Comparison of ENCODE assay signal across 8 cellular contexts in genomic region chr10:72325222-72326175, GRCh38. TPM values are rescaled to one million over a fixed set of nuclear protein-coding genes. Genes with fewer than 3 reads are reported as not detected.
DNase-seq lines count a peak whose midpoint lies in the region; ATAC-seq and TF ChIP-seq lines count a peak whose summit lies in the region.
"Not testable (repeated sequence)": the region's sequence is repeated elsewhere in the genome, so short reads cannot be mapped to it uniquely, and the experiment has no call there.

No MANE protein-coding gene starts in this region.

- H3K9me3 ChIP-seq in heart right ventricle; mucosa of rectum (ENCODE audit: control insufficient read depth in 2 of 2, low read length in 2 of 2); sigmoid colon: not testable (repeated sequence)

- not testable (repeated sequence) for TF ChIP-seq EP300 in sigmoid colon (IDR thresholded peaks at IDR 0.05)

- H3K27me3 Mint-ChIP-seq in activated CD8-positive, alpha-beta T cell treated with anti-CD3 and anti-CD28 coated beads, Interleukin-2, amount 10 ng/mL, durations not matched to agents 7 days and 5 days (ENCODE audit: low read depth): not testable (repeated sequence)

- not testable (repeated sequence) for H3K4me3 Mint-ChIP-seq in activated CD8-positive, alpha-beta T cell treated with anti-CD3 and anti-CD28 coated beads, Interleukin-2, amount 10 ng/mL, durations not matched to agents 7 days and 5 days

- not testable (repeated sequence) for ATAC-seq in activated CD8-positive, alpha-beta T cell treated with anti-CD3 and anti-CD28 coated beads, Interleukin-2, amount 10 ng/mL, durations not matched to agents 7 days and 5 days
- peak; percentile 38 to 74 (median 66) for ATAC-seq in heart right ventricle

- WGBS in heart right ventricle, 2 donors: 53 to 54% methylated on average over 50 of the region's 50 CpGs
- WGBS in sigmoid colon, 2 donors: 85 to 86% methylated on average over 50 of the region's 50 CpGs

- H3K36me3 ChIP-seq in ACC112 (ENCODE audit: insufficient read depth, low read length); heart right ventricle; mucosa of rectum (ENCODE audit: control insufficient read depth in 2 of 2, insufficient read depth in 2 of 2, low read length in 2 of 2); sigmoid colon: not testable (repeated sequence)

- TF ChIP-seq CTCF in heart right ventricle (IDR thresholded peaks at IDR 0.05); sigmoid colon (IDR thresholded peaks at IDR 0.05): not testable (repeated sequence)

- peaks cover 85% of the 10 kb centered on the region for H3K4me1 Mint-ChIP-seq in activated CD8-positive, alpha-beta T cell treated with anti-CD3 and anti-CD28 coated beads, Interleukin-2, amount 10 ng/mL, durations not matched to agents 7 days and 5 days (ENCODE audit: low read depth)

- intact Hi-C loops in heart right ventricle (cut with DNase I): loop anchor here in 6 of 10 donors (2.0 to 10.0 kb wide), 9 partner anchors 48 to 198 kb away; partner anchors contain the start of genes DDIT4 (in 2 of the 6), ANAPC16 (in 1 of the 6) and ASCC1 (in 1 of the 6)
- intact Hi-C loops in sigmoid colon (cut with DNase I): not testable (repeated sequence)

- H3K36me3 Mint-ChIP-seq in activated CD8-positive, alpha-beta T cell treated with anti-CD3 and anti-CD28 coated beads, Interleukin-2, amount 10 ng/mL, durations not matched to agents 7 days and 5 days (ENCODE audit: low read depth): peaks cover 20% of the 10 kb centered on the region

- not testable (repeated sequence) for TF ChIP-seq POLR2A in sigmoid colon (IDR thresholded peaks at IDR 0.05)

- H3K9ac ChIP-seq in mucosa of rectum (ENCODE audit: low read depth in 1 of 2, low read length in 2 of 2): peak overlapping the region in 1 of 2 donors; percentile 16

- not testable (repeated sequence) for H3K9me3 Mint-ChIP-seq in activated CD8-positive, alpha-beta T cell treated with anti-CD3 and anti-CD28 coated beads, Interleukin-2, amount 10 ng/mL, durations not matched to agents 7 days and 5 days (ENCODE audit: insufficient read depth)

- POLR2A ChIA-PET in activated CD8-positive, alpha-beta T cell treated with anti-CD3 and anti-CD28 coated beads, Interleukin-2, amount 10 ng/mL, durations not matched to agents 7 days and 5 days (lab: Charles Lee): interaction anchor here (1.0 to 10.4 kb wide), 10 partner anchors 8 to 70 kb away, joined by 3 to 119 read pairs (median 12); partner anchors contain the start of gene DDIT4

- not testable (repeated sequence) for H2AFZ ChIP-seq in ACC112 (ENCODE audit: low read length, unreplicated experiment)

- H3K4me1 ChIP-seq in ACC112 (ENCODE audit: control insufficient read depth, insufficient read depth, low read length, unreplicated experiment) (peaks cover 47% of the 10 kb centered on the region), heart right ventricle (peaks cover 30 to 90% (median 66%) of the 10 kb centered on the region in 9 donors), mucosa of rectum (ENCODE audit: control insufficient read depth in 2 of 2, insufficient read depth in 2 of 2, low read length in 2 of 2) (peaks cover 17 to 23% of the 10 kb centered on the region in 2 donors), sigmoid colon (peaks cover 0 to 35% (median 32%) of the 10 kb centered on the region in 4 donors)

- not testable (repeated sequence) for H3K79me2 ChIP-seq in ACC112 (ENCODE audit: control insufficient read depth, insufficient read depth, low read length, unreplicated experiment)

- CTCF ChIA-PET in activated CD8-positive, alpha-beta T cell treated with anti-CD3 and anti-CD28 coated beads, Interleukin-2, amount 10 ng/mL, durations not matched to agents 7 days and 5 days (lab: Charles Lee): interaction anchor here (0.7 to 5.2 kb wide), 21 partner anchors 10 to 277 kb away, joined by 3 to 106 read pairs (median 6); partner anchors contain the start of gene DDIT4

- H3K27ac Mint-ChIP-seq in activated CD8-positive, alpha-beta T cell treated with anti-CD3 and anti-CD28 coated beads, Interleukin-2, amount 10 ng/mL, durations not matched to agents 7 days and 5 days: peak overlapping the region; percentile 60

- H3K27ac ChIP-seq in ACC112 (ENCODE audit: low read depth, low read length) (peak overlapping the region; percentile 53; the same call in 1 of the 2 replicates), heart right ventricle (peak overlapping the region; percentile 80 to 91 (median 86)), mucosa of rectum (ENCODE audit: low read depth in 2 of 2, low read length in 2 of 2) (peak overlapping the region; percentile 29 to 52), sigmoid colon (peak overlapping the region; percentile 27 to 60 (median 50))

- peak; percentile 98 for DNase-seq in LHCN-M2 (ENCODE audit: low read depth)
- peak; percentile 61 for DNase-seq in NCI-H524 treated with DMSO at 0.1 percent for 48 hours (lab: John Stamatoyannopoulos, UW)
- DNase-seq in activated CD8-positive, alpha-beta T cell treated with anti-CD3 and anti-CD28 coated beads, Interleukin-2, amount 10 ng/mL, durations not matched to agents 7 days and 5 days: not testable (repeated sequence)
- DNase-seq in dedifferentiated amniotic fluid mesenchymal stem cell (ENCODE audit: extremely low spot score): peak; percentile 38
- DNase-seq in heart right ventricle: peak; percentile 75 to 86
- DNase-seq in sigmoid colon: peak; percentile 81

- H3K27me3 ChIP-seq in ACC112 (ENCODE audit: insufficient read depth, low read length); heart right ventricle; mucosa of rectum (ENCODE audit: control insufficient read depth in 2 of 2, insufficient read depth in 2 of 2, low read length in 2 of 2); sigmoid colon: not testable (repeated sequence)

- H3K4me3 ChIP-seq in ACC112 (ENCODE audit: low read depth, low read length); sigmoid colon: not testable (repeated sequence)
- H3K4me3 ChIP-seq in heart right ventricle: peak overlapping the region in 7 of 10 donors; percentile 7 to 38 (median 24)
- peak overlapping the region in 1 of 2 donors; percentile 5 for H3K4me3 ChIP-seq in mucosa of rectum (ENCODE audit: low read length in 2 of 2)

RNA-seq across cellular contexts. Expression of gene DNAJB12, which starts 29.2 kb away (rescaled TPM):
- total RNA-seq in LHCN-M2 (2014; rRNA removed): 74.8 and 87.5 TPM in 2 replicates
- 51.5 TPM for polyA plus RNA-seq in LHCN-M2 (2012)
- 10 to 100 TPM; 26.4 to 29.7 TPM for total RNA-seq in activated CD8-positive, alpha-beta T cell treated with anti-CD3 and anti-CD28 coated beads, Interleukin-2, amount 10 ng/mL, durations not matched to agents 7 days and 5 days
- 10 to 100 TPM; 24.4 to 32.8 (median 28.9) TPM for total RNA-seq in heart right ventricle
- 10 to 100 TPM; 22.6 to 27.5 TPM for polyA plus RNA-seq in heart right ventricle
- 10 to 100 TPM; 22.4 to 38.5 (median 30.0) TPM for total RNA-seq in sigmoid colon
- polyA plus RNA-seq in sigmoid colon: 10 to 100 TPM in 2 of 3 donors, 1 to 10 TPM in 1; 9.5 to 28.7 (median 15.6) TPM

RNA-seq across cellular contexts. Expression of gene DDIT4, which starts 51.8 kb away (rescaled TPM):
- total RNA-seq in LHCN-M2 (2014; rRNA removed): 257 and 378 TPM in 2 replicates
- 158 TPM for polyA plus RNA-seq in LHCN-M2 (2012)
- 100 to 1,000 TPM; 382 to 384 TPM for total RNA-seq in activated CD8-positive, alpha-beta T cell treated with anti-CD3 and anti-CD28 coated beads, Interleukin-2, amount 10 ng/mL, durations not matched to agents 7 days and 5 days
- 100 to 1,000 TPM in 1 of 10 donors, 10 to 100 TPM in 9; 13.6 to 102 (median 30.2) TPM for total RNA-seq in heart right ventricle
- polyA plus RNA-seq in heart right ventricle: 100 to 1,000 TPM in 1 of 2 donors, 10 to 100 TPM in 1; 64.7 to 135 TPM
- total RNA-seq in sigmoid colon: 100 to 1,000 TPM in 2 of 4 donors, 10 to 100 TPM in 2; 77.2 to 202 (median 133) TPM
- polyA plus RNA-seq in sigmoid colon: 100 to 1,000 TPM in 1 of 3 donors, 10 to 100 TPM in 2; 71.5 to 413 (median 85.3) TPM
